Comparison of ENCODE assay signal across 8 cellular contexts in genomic region chr21:39314155-39315027, GRCh38. TPM values are rescaled to one million over a fixed set of nuclear protein-coding genes. Genes with fewer than 3 reads are reported as not detected.
DNase-seq lines count a peak whose midpoint lies in the region; ATAC-seq and TF ChIP-seq lines count a peak whose summit lies in the region.

No MANE protein-coding gene starts in this region.

- H3K27ac Mint-ChIP-seq in neural progenitor cell, result peak overlapping the region; percentile 98

- H3K27me3 ChIP-seq in HUES48 (ENCODE audit: control insufficient read depth, insufficient read depth, low read length) (no peaks in the 10 kb centered on the region), foreskin keratinocyte (no peaks in the 10 kb centered on the region), neural progenitor cell (no peaks in the 10 kb centered on the region), tibial artery (no peaks in the 10 kb centered on the region)

- H3K9ac ChIP-seq in HUES48 (ENCODE audit: low read depth, low read length) (peak overlapping the region; percentile 97), neural progenitor cell (peak overlapping the region; percentile 96)

- peak overlapping the region; percentile 98 for H3K27ac ChIP-seq in HUES48 (ENCODE audit: low read depth, low read length)
- H3K27ac ChIP-seq in foreskin keratinocyte, result peak overlapping the region; percentile 95
- peak overlapping the region; percentile 99 for H3K27ac ChIP-seq in neural progenitor cell
- H3K27ac ChIP-seq in tibial artery, result peak overlapping the region; percentile 96 to 98

- H3K9me3 ChIP-seq in HUES48 (ENCODE audit: control insufficient read depth, insufficient read depth, low read length) (no peaks in the 10 kb centered on the region), neural progenitor cell (ENCODE audit: low read depth) (no peaks in the 10 kb centered on the region), tibial artery (no peaks in the 10 kb centered on the region)

- H3F3A ChIP-seq in neural progenitor cell (ENCODE audit: low read depth), result peaks cover 9% of the 10 kb centered on the region

- peak overlapping the region; percentile 79 for H3K4me2 ChIP-seq in neural progenitor cell

- H3K4me1 ChIP-seq in HUES48 (ENCODE audit: control insufficient read depth, insufficient read depth, low read length) (peaks cover 10% of the 10 kb centered on the region), foreskin keratinocyte (peaks cover 27% of the 10 kb centered on the region), neural progenitor cell (peaks cover 11% of the 10 kb centered on the region), tibial artery (peaks cover 0 to 17% (median 5%) of the 10 kb centered on the region in 4 donors)

- ATAC-seq in GM19463 (IDR thresholded peaks at IDR 0.05; ENCODE audit: unreplicated experiment) (peak; percentile 15), foreskin keratinocyte (peak; percentile 22)

- no peaks in the 10 kb centered on the region for H3K9me3 Mint-ChIP-seq in neural progenitor cell

- intact Hi-C loops in tibial artery (cut with DNase I; ENCODE audit: low total_unique reads), result loop anchor here (2.0 kb wide), 2 partner anchors 64 to 74 kb away; no protein-coding TSS in a partner anchor

- H2AFZ ChIP-seq in neural progenitor cell (replicated peaks), result peak overlapping the region; percentile 91

- H4K20me1 ChIP-seq in neural progenitor cell (ENCODE audit: low read depth), result peaks cover 21% of the 10 kb centered on the region

- H3K27me3 Mint-ChIP-seq in neural progenitor cell (ENCODE audit: insufficient read depth, low read depth), result peaks cover 9% of the 10 kb centered on the region

- peak overlapping the region; percentile 95 for H3K4me3 Mint-ChIP-seq in neural progenitor cell

- peaks cover 12% of the 10 kb centered on the region for H3K4me1 Mint-ChIP-seq in neural progenitor cell

- H3K4me3 ChIP-seq in HUES48 (ENCODE audit: low read depth, low read length) (peak overlapping the region; percentile 76), neural progenitor cell (peak overlapping the region; percentile 93), tibial artery (peak overlapping the region; percentile 95 to 98)

- H3K79me2 ChIP-seq in neural progenitor cell (ENCODE audit: low read depth), result peaks cover 54% of the 10 kb centered on the region

- DNase-seq in C1 segment of cervical spinal cord (lab: John Stamatoyannopoulos, UW) (peak in 12 of 14 donors; percentile 15 to 77 (median 62)), RPMI8226 (peak; percentile 56), foreskin keratinocyte (peak; percentile 55 to 70), neural progenitor cell (ENCODE audit: low spot score) (no peak), tibial artery (peak; percentile 43 to 71)
- peak; percentile 45 for DNase-seq in activated naive CD4-positive, alpha-beta T cell treated with Interleukin-2 at 50 U/mL for 16 hours

- peaks cover 27% of the 10 kb centered on the region for H3K36me3 Mint-ChIP-seq in neural progenitor cell

- no peak for TF ChIP-seq CTCF in foreskin keratinocyte (conservative IDR thresholded peaks at IDR 0.05)
- no peak for TF ChIP-seq CTCF in neural progenitor cell (IDR thresholded peaks at IDR 0.05)
- TF ChIP-seq CTCF in tibial artery (IDR thresholded peaks at IDR 0.05), result no peak

- H3K36me3 ChIP-seq in HUES48 (ENCODE audit: control insufficient read depth, insufficient read depth, low read length) (peaks cover 24% of the 10 kb centered on the region), neural progenitor cell (peaks cover 7% of the 10 kb centered on the region), tibial artery (peaks cover 0 to under 1% (median 0%) of the 10 kb centered on the region in 3 donors)

RNA-seq across cellular contexts. Expression of gene BRWD1, which starts 1.0 kb away (rescaled TPM):
- total RNA-seq in foreskin keratinocyte, result 18.5 and 19.2 TPM in 2 replicates
- 4.9 and 5.0 TPM in 2 replicates for polyA plus RNA-seq in foreskin keratinocyte
- 85.0 and 130 TPM in 2 replicates for total RNA-seq in neural progenitor cell (ENCODE audit: low replicate concordance)

RNA-seq across cellular contexts. Expression of gene HMGN1, which starts 34.5 kb away (rescaled TPM):
- 358 and 397 TPM in 2 replicates for total RNA-seq in foreskin keratinocyte
- polyA plus RNA-seq in foreskin keratinocyte, result 341 and 410 TPM in 2 replicates
- 516 and 903 TPM in 2 replicates for total RNA-seq in neural progenitor cell (ENCODE audit: low replicate concordance)
